In the genomic region with DNA sequence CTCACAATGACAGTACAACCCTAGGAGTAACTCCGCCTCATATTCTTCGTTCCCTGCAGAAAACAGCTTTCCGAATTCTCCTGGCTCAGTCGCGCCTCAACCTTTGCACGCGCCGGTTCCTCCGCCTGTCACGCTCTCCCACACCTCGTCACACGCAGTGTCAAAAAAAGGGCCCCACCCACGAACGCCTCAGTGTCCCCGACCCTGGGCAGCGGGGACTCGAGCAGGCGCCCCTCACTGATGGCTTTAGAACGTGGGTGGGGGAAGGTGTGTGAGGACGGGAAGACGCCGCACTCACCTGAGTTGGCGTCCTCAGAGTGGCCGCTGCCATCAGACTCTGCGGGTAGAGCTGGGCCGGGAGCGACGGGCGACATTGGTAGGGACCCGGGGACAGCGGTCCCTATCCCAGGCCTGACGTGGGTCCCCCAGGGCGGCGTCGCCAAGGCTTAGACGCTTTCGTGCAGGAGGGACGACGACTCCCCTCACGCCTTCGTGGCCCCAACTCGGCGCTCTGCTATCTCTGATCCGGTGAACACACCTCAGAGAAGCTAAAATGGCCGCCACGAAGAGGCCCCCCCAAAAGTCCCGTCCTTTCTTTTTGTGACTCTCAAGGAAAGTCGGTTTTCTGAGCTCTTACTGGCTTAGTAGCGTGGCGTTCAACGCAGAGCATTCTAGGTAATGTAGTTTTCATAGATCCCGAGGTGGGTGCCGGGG, we compare ENCODE assay signal across 8 cellular contexts. TPM values are rescaled to one million over a fixed set of nuclear protein-coding genes. Genes with fewer than 3 reads are reported as not detected.
A peak's percentile ranks its signal among the peaks of the same experiment; 100 is the strongest.
DNase-seq lines count a peak whose midpoint lies in the region; ATAC-seq and TF ChIP-seq lines count a peak whose summit lies in the region.

A gene (minus strand): TSS at position 564 of the 714 bp plus-strand sequence. CDS start 233 bp downstream, at position 331.

- H3K4me3 Mint-ChIP-seq in CD4-positive, CD25-positive, alpha-beta regulatory T cell, result peak within 1 kb of the TSS; percentile 47 to 95 (median 68)

- DNase-seq in CD4-positive, CD25-positive, alpha-beta regulatory T cell, result peak; percentile 5 to 47 (median 43)
- peak; percentile 89 for DNase-seq in islet precursor cell
- no peak for DNase-seq in 8988T

- peaks cover 56 to 93% of the 10 kb centered on the region in 2 experiments for H3K9me3 ChIP-seq in CD4-positive, CD25-positive, alpha-beta regulatory T cell (ENCODE audit: control insufficient read depth in 2 of 2, low read length in 2 of 2)

- no peaks in the 10 kb centered on the region for H3K4me1 ChIP-seq in CD4-positive, CD25-positive, alpha-beta regulatory T cell (ENCODE audit: control insufficient read depth, insufficient read depth, low read length, poor library complexity, severe bottlenecking)

- peak; percentile 57 to 84 for ATAC-seq in CD4-positive, CD25-positive, alpha-beta regulatory T cell (ENCODE audit: low read depth in 2 of 2)
- ATAC-seq in HG03139 (IDR thresholded peaks at IDR 0.05; ENCODE audit: unreplicated experiment), result no peak
- ATAC-seq in GM19324 (IDR thresholded peaks at IDR 0.05; ENCODE audit: low FRiP score, unreplicated experiment), result no peak

- peaks cover 0 to 83% (median 49%) of the 10 kb centered on the region in 7 donors for H3K9me3 Mint-ChIP-seq in CD4-positive, CD25-positive, alpha-beta regulatory T cell

- peaks cover 9% of the 10 kb centered on the region for H3K27me3 Mint-ChIP-seq in CD4-positive, CD25-positive, alpha-beta regulatory T cell

- TF ChIP-seq CTCF in WI38 (IDR thresholded peaks at IDR 0.05; ENCODE audit: low read depth, low read length), result no peak

- H3K27me3 ChIP-seq in CD4-positive, CD25-positive, alpha-beta regulatory T cell (ENCODE audit: control insufficient read depth, insufficient read depth, low read length), result no peaks in the 10 kb centered on the region

- peak within 1 kb of the TSS; percentile 41 to 90 (median 88) for H3K27ac Mint-ChIP-seq in CD4-positive, CD25-positive, alpha-beta regulatory T cell

- peaks cover 0 to 33% (median 5%) of the 10 kb centered on the region in 4 donors for H3K4me1 Mint-ChIP-seq in CD4-positive, CD25-positive, alpha-beta regulatory T cell

- peaks cover 14% of the 10 kb centered on the region for H3K36me3 ChIP-seq in CD4-positive, CD25-positive, alpha-beta regulatory T cell (ENCODE audit: control insufficient read depth, insufficient read depth, low read length)

- H3K4me3 ChIP-seq in CD4-positive, CD25-positive, alpha-beta regulatory T cell (ENCODE audit: low read depth, low read length), result peak within 1 kb of the TSS; percentile 65
- H3K4me3 ChIP-seq in WI38 (ENCODE audit: low read depth, low read length), result peak within 1 kb of the TSS; percentile 72
- peak within 1 kb of the TSS; percentile 26 to 58 (median 34) for H3K4me3 ChIP-seq in skin epidermis

- H3K27ac ChIP-seq in CD4-positive, CD25-positive, alpha-beta regulatory T cell (ENCODE audit: insufficient read depth, low read length, poor library complexity, severe bottlenecking), result peak within 1 kb of the TSS; percentile 58
- H3K27ac ChIP-seq in cingulate gyrus (ENCODE audit: low read depth, low read length) (peak within 1 kb of the TSS; percentile 81), skin epidermis (peak within 1 kb of the TSS in 11 of 21 experiments; percentile 14 to 86 (median 47))

- H3K36me3 Mint-ChIP-seq in CD4-positive, CD25-positive, alpha-beta regulatory T cell, result peaks cover 51% of the 10 kb centered on the region

RNA-seq across cellular contexts. Expression of the gene that starts here (rescaled TPM):
- 3.7 TPM for total RNA-seq in CD4-positive, CD25-positive, alpha-beta regulatory T cell
- 1 to 10 TPM in 1 of 4 donors, under 1 TPM in 2, not detected in 1; 0.25 to 1.9 (median 0.57) TPM for polyA plus RNA-seq in CD4-positive, CD25-positive, alpha-beta regulatory T cell

Comparison
In these comparisons a context has a peak if more than half of its experiments do, and no peak if none do; other contexts are left out.
1. ATAC-seq: peak in CD4-positive, CD25-positive, alpha-beta regulatory T cell (2 of 2); none in HG03139 (single experiment) and GM19324 (single experiment).
2. Peak in every context shown above with its lines, with median percentiles within 50 percentile points of each other: H3K27ac ChIP-seq and H3K4me3 ChIP-seq.